1 cellular context compared by ENCODE assay signal in genomic region chr3:12670789-12671450, GRCh38.
A peak's percentile ranks its signal among the peaks of the same experiment; 100 is the strongest.
TF ChIP-seq lines count a peak whose summit lies in the region.

No MANE protein-coding gene starts in this region.

TF ChIP-seq in HepG2, 621 proteins besides CTCF, POLR2A, EP300 and RAD21 (continues in another document):
- TF ChIP-seq ZSCAN21 (CRISPR knock-in tag; IDR thresholded peaks at IDR 0.05; ENCODE audit: borderline replicate concordance) (peak; percentile 50; the same call in 1 of the 2 replicates), ZNF775 (CRISPR knock-in tag; IDR thresholded peaks at IDR 0.05; ENCODE audit: borderline replicate concordance) (no peak), YEATS2 (CRISPR knock-in tag; IDR thresholded peaks at IDR 0.05; ENCODE audit: borderline replicate concordance) (no peak), RARA (CRISPR knock-in tag; IDR thresholded peaks at IDR 0.05) (peak; percentile 86), ZNF326 (CRISPR knock-in tag; IDR thresholded peaks at IDR 0.05; ENCODE audit: borderline replicate concordance) (no peak), GTF3A (CRISPR knock-in tag; conservative IDR thresholded peaks at IDR 0.05) (no peak), ATF3 (CRISPR knock-in tag; IDR thresholded peaks at IDR 0.05) (no peak), NFE2L1 (CRISPR knock-in tag; IDR thresholded peaks at IDR 0.05; ENCODE audit: borderline replicate concordance) (no peak), SAP130 (CRISPR knock-in tag; IDR thresholded peaks at IDR 0.05; ENCODE audit: low read depth) (peak; percentile 57), SAFB2 (CRISPR knock-in tag; IDR thresholded peaks at IDR 0.05; ENCODE audit: borderline replicate concordance, low read depth) (no peak), TEF (CRISPR knock-in tag; IDR thresholded peaks at IDR 0.05) (no peak), HNRNPL (IDR thresholded peaks at IDR 0.05; ENCODE audit: low read depth, low read length) (peak; percentile 48; the same call in 1 of the 2 replicates), ZNF724P (CRISPR knock-in tag; IDR thresholded peaks at IDR 0.05; ENCODE audit: borderline replicate concordance) (no peak), MTA3 (CRISPR knock-in tag; IDR thresholded peaks at IDR 0.05) (no peak), KDM2A (CRISPR knock-in tag; IDR thresholded peaks at IDR 0.05; ENCODE audit: borderline replicate concordance, low read depth) (no peak), MXD4 (CRISPR knock-in tag; IDR thresholded peaks at IDR 0.05) (0 out of 2 replicates have a peak, but pooled peaks have one; percentile 2), ZBTB20 (CRISPR knock-in tag; IDR thresholded peaks at IDR 0.05; ENCODE audit: borderline replicate concordance, low read depth) (no peak), KAT7 (CRISPR knock-in tag; IDR thresholded peaks at IDR 0.05; ENCODE audit: borderline replicate concordance) (no peak), CERS6 (CRISPR knock-in tag; IDR thresholded peaks at IDR 0.05) (no peak), HOXA9 (CRISPR knock-in tag; IDR thresholded peaks at IDR 0.05; ENCODE audit: borderline replicate concordance) (no peak), ASH2L (IDR thresholded peaks at IDR 0.05; ENCODE audit: insufficient read length, low read depth, low read length) (peak; percentile 15), TBX2 (CRISPR knock-in tag; IDR thresholded peaks at IDR 0.05; ENCODE audit: borderline replicate concordance) (peak; percentile 64), ZBTB42 (CRISPR knock-in tag; IDR thresholded peaks at IDR 0.05) (no peak), ZNF788 (CRISPR knock-in tag; IDR thresholded peaks at IDR 0.05; ENCODE audit: borderline replicate concordance) (peak; percentile 38; the same call in 1 of the 2 replicates), ZNF839 (CRISPR knock-in tag; IDR thresholded peaks at IDR 0.05; ENCODE audit: borderline replicate concordance) (no peak), ZNF616 (CRISPR knock-in tag; IDR thresholded peaks at IDR 0.05; ENCODE audit: low read depth) (no peak), TEAD3 (CRISPR knock-in tag; optimal IDR thresholded peaks at IDR 0.05; ENCODE audit: borderline replicate concordance) (no peak), CEBPB (IDR thresholded peaks at IDR 0.05; ENCODE audit: borderline replicate concordance, low read depth, low read length) (peak; percentile 46; the same call in 1 of the 2 replicates), EED (CRISPR knock-in tag; IDR thresholded peaks at IDR 0.05) (no peak), ZNF282 (IDR thresholded peaks at IDR 0.05; ENCODE audit: partially characterized antibody) (no peak), SIX1 (CRISPR knock-in tag; IDR thresholded peaks at IDR 0.05; ENCODE audit: borderline replicate concordance) (no peak)
- TF ChIP-seq, protein P1, sequence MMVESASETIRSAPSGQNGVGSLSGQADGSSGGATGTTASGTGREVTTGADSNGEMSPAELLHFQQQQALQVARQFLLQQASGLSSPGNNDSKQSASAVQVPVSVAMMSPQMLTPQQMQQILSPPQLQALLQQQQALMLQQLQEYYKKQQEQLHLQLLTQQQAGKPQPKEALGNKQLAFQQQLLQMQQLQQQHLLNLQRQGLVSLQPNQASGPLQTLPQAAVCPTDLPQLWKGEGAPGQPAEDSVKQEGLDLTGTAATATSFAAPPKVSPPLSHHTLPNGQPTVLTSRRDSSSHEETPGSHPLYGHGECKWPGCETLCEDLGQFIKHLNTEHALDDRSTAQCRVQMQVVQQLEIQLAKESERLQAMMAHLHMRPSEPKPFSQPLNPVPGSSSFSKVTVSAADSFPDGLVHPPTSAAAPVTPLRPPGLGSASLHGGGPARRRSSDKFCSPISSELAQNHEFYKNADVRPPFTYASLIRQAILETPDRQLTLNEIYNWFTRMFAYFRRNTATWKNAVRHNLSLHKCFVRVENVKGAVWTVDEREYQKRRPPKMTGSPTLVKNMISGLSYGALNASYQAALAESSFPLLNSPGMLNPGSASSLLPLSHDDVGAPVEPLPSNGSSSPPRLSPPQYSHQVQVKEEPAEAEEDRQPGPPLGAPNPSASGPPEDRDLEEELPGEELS (CRISPR knock-in tag; IDR thresholded peaks at IDR 0.05), result peak; percentile 85
- TF ChIP-seq, protein P2, sequence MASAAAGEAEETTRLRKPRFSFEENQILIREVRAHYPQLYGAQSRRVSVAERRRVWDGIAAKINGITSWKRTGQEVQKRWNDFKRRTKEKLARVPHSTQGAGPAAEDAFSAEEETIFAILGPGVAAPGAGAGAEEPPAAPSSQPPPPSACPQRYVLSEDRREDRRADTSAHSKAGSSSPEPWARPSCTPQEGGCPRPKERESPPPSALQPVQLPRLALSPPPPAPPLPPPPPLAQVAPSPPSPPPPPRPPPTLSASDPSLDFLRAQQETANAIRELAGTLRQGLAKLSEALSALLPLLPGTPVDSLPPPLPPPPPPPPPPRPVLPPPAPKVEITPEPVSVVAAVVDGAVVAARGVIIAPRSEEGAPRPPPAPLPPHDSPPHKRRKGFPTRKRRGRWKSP (CRISPR knock-in tag; IDR thresholded peaks at IDR 0.05), result peak; percentile 45; the same call in 1 of the 2 replicates
- TF ChIP-seq, protein P3, sequence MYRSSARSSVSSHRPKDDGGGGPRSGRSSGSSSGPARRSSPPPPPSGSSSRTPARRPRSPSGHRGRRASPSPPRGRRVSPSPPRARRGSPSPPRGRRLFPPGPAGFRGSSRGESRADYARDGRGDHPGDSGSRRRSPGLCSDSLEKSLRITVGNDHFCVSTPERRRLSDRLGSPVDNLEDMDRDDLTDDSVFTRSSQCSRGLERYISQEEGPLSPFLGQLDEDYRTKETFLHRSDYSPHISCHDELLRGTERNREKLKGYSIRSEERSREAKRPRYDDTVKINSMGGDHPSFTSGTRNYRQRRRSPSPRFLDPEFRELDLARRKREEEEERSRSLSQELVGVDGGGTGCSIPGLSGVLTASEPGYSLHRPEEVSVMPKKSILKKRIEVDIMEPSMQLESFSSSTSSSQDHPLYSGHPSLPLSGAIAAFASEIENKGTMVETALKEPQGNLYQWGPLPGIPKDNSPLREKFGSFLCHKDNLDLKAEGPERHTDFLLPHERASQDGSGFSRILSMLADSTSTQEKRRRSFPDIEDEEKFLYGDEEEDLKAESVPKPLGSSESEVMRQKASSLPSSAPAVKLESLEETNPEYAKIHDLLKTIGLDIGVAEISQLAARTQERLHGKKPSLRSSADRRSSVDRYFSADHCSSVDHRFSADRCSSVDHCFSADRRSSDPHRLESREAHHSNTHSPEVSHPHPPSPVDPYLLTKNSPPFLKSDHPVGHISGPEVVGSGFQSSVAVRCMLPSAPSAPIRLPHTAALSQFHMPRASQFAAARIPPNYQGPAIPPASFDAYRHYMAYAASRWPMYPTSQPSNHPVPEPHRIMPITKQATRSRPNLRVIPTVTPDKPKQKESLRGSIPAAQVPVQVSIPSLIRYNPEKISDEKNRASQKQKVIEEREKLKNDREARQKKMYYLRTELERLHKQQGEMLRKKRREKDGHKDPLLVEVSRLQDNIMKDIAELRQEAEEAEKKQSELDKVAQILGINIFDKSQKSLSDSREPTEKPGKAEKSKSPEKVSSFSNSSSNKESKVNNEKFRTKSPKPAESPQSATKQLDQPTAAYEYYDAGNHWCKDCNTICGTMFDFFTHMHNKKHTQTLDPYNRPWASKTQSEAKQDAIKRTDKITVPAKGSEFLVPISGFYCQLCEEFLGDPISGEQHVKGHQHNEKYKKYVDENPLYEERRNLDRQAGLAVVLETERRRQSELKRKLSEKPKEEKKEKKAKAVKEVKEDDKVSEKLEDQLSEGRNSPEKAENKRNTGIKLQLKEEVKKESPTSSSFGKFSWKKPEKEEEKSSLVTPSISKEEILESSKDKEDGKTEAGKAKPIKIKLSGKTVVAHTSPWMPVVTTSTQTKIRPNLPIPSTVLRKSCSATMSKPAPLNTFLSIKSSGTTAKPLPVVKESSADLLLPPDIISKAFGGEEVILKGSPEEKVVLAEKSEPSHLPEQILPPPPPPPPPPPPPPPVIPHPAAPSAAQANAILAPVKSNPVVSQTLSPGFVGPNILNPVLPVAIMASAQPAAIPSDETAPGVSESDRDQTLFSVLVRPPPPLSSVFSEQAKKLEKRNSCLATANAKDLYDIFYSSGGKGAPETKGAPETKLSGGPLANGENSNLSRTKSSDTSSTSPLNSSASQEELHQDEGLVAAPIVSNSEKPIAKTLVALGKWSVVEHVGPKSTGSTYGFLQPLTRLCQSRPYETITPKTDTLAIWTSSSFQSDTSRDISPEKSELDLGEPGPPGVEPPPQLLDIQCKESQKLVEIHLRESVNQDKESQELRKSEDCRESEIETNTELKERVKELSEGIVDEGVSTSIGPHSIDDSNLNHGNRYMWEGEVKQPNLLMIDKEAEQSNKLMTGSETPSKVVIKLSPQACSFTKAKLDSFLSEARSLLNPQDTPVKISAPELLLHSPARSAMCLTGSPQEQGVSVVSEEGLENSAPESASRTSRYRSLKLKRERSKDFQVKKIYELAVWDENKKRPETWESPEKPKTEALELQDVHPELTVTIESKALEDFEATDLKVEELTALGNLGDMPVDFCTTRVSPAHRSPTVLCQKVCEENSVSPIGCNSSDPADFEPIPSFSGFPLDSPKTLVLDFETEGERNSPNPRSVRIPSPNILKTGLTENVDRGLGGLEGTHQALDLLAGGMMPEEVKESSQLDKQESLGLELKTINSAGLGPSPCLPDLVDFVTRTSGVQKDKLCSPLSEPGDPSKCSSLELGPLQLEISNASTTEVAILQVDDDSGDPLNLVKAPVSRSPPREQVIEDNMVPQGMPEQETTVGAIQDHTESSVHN (CRISPR knock-in tag; IDR thresholded peaks at IDR 0.05), result no peak
- TF ChIP-seq, protein P4, sequence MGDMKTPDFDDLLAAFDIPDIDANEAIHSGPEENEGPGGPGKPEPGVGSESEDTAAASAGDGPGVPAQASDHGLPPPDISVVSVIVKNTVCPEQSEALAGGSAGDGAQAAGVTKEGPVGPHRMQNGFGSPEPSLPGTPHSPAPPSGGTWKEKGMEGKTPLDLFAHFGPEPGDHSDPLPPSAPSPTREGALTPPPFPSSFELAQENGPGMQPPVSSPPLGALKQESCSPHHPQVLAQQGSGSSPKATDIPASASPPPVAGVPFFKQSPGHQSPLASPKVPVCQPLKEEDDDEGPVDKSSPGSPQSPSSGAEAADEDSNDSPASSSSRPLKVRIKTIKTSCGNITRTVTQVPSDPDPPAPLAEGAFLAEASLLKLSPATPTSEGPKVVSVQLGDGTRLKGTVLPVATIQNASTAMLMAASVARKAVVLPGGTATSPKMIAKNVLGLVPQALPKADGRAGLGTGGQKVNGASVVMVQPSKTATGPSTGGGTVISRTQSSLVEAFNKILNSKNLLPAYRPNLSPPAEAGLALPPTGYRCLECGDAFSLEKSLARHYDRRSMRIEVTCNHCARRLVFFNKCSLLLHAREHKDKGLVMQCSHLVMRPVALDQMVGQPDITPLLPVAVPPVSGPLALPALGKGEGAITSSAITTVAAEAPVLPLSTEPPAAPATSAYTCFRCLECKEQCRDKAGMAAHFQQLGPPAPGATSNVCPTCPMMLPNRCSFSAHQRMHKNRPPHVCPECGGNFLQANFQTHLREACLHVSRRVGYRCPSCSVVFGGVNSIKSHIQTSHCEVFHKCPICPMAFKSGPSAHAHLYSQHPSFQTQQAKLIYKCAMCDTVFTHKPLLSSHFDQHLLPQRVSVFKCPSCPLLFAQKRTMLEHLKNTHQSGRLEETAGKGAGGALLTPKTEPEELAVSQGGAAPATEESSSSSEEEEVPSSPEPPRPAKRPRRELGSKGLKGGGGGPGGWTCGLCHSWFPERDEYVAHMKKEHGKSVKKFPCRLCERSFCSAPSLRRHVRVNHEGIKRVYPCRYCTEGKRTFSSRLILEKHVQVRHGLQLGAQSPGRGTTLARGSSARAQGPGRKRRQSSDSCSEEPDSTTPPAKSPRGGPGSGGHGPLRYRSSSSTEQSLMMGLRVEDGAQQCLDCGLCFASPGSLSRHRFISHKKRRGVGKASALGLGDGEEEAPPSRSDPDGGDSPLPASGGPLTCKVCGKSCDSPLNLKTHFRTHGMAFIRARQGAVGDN (CRISPR knock-in tag; IDR thresholded peaks at IDR 0.05), result peak; percentile 53
- TF ChIP-seq, protein P5, sequence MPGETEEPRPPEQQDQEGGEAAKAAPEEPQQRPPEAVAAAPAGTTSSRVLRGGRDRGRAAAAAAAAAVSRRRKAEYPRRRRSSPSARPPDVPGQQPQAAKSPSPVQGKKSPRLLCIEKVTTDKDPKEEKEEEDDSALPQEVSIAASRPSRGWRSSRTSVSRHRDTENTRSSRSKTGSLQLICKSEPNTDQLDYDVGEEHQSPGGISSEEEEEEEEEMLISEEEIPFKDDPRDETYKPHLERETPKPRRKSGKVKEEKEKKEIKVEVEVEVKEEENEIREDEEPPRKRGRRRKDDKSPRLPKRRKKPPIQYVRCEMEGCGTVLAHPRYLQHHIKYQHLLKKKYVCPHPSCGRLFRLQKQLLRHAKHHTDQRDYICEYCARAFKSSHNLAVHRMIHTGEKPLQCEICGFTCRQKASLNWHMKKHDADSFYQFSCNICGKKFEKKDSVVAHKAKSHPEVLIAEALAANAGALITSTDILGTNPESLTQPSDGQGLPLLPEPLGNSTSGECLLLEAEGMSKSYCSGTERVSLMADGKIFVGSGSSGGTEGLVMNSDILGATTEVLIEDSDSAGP (CRISPR knock-in tag; IDR thresholded peaks at IDR 0.05; ENCODE audit: borderline replicate concordance), result peak; percentile 25; the same call in 1 of the 2 replicates
- TF ChIP-seq, protein P6, sequence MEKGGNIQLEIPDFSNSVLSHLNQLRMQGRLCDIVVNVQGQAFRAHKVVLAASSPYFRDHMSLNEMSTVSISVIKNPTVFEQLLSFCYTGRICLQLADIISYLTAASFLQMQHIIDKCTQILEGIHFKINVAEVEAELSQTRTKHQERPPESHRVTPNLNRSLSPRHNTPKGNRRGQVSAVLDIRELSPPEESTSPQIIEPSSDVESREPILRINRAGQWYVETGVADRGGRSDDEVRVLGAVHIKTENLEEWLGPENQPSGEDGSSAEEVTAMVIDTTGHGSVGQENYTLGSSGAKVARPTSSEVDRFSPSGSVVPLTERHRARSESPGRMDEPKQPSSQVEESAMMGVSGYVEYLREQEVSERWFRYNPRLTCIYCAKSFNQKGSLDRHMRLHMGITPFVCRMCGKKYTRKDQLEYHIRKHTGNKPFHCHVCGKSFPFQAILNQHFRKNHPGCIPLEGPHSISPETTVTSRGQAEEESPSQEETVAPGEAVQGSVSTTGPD (CRISPR knock-in tag; IDR thresholded peaks at IDR 0.05), result no peak
